Comparison of ENCODE assay signal across 1 cellular context in the genomic region with DNA sequence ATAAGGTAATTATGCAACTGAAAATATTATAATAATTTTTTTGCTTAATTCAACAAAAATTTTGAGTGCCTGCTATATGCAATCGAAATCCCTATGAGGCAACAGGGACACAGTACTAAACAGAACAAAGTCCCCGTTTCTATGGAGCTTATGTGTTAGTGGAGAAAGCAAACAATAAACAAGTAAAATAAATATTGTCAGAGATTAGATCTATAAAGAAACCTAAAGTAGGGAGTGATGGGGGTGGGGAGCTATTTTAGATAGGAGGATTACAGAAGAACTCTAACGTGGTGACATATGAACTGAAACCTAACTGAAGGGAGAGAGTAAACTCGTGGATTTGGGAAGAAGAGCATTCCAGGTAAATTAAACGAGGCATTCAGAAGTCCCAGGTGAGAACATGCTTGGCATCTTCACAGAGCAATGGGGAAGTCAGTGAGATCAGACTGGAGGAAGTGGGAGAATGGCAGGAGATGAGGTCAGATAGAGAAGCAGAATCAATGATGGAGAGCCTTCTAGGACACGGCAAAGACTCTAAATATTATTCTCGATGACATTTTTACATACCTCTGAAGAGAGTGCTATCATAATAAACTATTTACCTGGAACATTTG.
TF ChIP-seq lines count a peak whose summit lies in the region.

No MANE protein-coding gene starts in this region.

TF ChIP-seq in HepG2, 621 proteins besides CTCF, POLR2A, EP300 and RAD21 (continued from another document):
- 0 out of 2 replicates have a peak, but pooled peaks have one; percentile 26 for TF ChIP-seq RCOR2 (CRISPR knock-in tag; IDR thresholded peaks at IDR 0.05)
- peak; percentile 47; the same call in 1 of the 2 replicates for TF ChIP-seq KMT2B (CRISPR knock-in tag; IDR thresholded peaks at IDR 0.05)
- TF ChIP-seq, protein P1, sequence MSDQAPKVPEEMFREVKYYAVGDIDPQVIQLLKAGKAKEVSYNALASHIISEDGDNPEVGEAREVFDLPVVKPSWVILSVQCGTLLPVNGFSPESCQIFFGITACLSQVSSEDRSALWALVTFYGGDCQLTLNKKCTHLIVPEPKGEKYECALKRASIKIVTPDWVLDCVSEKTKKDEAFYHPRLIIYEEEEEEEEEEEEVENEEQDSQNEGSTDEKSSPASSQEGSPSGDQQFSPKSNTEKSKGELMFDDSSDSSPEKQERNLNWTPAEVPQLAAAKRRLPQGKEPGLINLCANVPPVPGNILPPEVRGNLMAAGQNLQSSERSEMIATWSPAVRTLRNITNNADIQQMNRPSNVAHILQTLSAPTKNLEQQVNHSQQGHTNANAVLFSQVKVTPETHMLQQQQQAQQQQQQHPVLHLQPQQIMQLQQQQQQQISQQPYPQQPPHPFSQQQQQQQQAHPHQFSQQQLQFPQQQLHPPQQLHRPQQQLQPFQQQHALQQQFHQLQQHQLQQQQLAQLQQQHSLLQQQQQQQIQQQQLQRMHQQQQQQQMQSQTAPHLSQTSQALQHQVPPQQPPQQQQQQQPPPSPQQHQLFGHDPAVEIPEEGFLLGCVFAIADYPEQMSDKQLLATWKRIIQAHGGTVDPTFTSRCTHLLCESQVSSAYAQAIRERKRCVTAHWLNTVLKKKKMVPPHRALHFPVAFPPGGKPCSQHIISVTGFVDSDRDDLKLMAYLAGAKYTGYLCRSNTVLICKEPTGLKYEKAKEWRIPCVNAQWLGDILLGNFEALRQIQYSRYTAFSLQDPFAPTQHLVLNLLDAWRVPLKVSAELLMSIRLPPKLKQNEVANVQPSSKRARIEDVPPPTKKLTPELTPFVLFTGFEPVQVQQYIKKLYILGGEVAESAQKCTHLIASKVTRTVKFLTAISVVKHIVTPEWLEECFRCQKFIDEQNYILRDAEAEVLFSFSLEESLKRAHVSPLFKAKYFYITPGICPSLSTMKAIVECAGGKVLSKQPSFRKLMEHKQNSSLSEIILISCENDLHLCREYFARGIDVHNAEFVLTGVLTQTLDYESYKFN (CRISPR knock-in tag; conservative IDR thresholded peaks at IDR 0.05) = peak; percentile 93
- TF ChIP-seq ZNF326 (CRISPR knock-in tag; IDR thresholded peaks at IDR 0.05; ENCODE audit: borderline replicate concordance) = no peak
- TF ChIP-seq KLF6 (CRISPR knock-in tag; IDR thresholded peaks at IDR 0.05) = 0 out of 2 replicates have a peak, but pooled peaks have one; percentile 35
- TF ChIP-seq, protein P2, sequence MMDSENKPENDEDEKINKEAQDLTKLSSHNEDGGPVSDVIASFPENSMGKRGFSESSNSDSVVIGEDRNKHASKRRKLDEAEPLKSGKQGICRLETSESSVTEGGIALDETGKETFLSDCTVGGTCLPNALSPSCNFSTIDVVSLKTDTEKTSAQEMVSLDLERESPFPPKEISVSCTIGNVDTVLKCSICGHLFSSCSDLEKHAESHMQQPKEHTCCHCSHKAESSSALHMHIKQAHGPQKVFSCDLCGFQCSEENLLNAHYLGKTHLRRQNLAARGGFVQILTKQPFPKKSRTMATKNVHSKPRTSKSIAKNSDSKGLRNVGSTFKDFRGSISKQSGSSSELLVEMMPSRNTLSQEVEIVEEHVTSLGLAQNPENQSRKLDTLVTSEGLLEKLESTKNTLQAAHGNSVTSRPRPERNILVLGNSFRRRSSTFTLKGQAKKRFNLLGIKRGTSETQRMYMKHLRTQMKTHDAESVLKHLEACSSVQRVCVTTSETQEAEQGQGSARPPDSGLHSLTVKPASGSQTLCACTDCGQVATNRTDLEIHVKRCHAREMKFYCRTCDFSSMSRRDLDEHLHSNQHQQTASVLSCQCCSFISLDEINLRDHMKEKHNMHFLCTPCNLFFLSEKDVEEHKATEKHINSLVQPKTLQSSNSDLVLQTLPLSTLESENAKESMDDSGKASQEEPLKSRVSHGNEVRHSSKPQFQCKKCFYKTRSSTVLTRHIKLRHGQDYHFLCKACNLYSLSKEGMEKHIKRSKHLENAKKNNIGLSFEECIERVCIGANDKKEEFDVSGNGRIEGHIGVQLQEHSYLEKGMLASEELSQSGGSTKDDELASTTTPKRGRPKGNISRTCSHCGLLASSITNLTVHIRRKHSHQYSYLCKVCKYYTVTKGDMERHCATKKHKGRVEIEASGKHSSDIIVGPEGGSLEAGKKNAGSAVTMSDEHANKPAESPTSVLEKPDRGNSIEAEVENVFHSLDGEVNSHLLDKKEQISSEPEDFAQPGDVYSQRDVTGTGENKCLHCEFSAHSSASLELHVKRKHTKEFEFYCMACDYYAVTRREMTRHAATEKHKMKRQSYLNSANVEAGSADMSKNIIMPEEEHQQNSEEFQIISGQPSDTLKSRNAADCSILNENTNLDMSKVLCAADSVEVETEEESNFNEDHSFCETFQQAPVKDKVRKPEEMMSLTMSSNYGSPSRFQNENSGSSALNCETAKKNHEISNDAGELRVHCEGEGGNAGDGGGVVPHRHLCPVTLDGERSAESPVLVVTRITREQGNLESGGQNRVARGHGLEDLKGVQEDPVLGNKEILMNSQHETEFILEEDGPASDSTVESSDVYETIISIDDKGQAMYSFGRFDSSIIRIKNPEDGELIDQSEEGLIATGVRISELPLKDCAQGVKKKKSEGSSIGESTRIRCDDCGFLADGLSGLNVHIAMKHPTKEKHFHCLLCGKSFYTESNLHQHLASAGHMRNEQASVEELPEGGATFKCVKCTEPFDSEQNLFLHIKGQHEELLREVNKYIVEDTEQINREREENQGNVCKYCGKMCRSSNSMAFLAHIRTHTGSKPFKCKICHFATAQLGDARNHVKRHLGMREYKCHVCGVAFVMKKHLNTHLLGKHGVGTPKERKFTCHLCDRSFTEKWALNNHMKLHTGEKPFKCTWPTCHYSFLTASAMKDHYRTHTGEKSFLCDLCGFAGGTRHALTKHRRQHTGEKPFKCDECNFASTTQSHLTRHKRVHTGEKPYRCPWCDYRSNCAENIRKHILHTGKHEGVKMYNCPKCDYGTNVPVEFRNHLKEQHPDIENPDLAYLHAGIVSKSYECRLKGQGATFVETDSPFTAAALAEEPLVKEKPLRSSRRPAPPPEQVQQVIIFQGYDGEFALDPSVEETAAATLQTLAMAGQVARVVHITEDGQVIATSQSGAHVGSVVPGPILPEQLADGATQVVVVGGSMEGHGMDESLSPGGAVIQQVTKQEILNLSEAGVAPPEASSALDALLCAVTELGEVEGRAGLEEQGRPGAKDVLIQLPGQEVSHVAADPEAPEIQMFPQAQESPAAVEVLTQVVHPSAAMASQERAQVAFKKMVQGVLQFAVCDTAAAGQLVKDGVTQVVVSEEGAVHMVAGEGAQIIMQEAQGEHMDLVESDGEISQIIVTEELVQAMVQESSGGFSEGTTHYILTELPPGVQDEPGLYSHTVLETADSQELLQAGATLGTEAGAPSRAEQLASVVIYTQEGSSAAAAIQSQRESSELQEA (CRISPR knock-in tag; IDR thresholded peaks at IDR 0.05; ENCODE audit: not compliant biosample characterization) = no peak
- TF ChIP-seq FOXA1 (IDR thresholded peaks at IDR 0.05) = peak; percentile 82
- TF ChIP-seq FOXA1 (CRISPR knock-in tag; IDR thresholded peaks at IDR 0.05) = peak; percentile 70
- TF ChIP-seq SOX6 (IDR thresholded peaks at IDR 0.05) = no peak
- TF ChIP-seq SOX6 (CRISPR knock-in tag; IDR thresholded peaks at IDR 0.05) = peak; percentile 82
- TF ChIP-seq SMYD3 (CRISPR knock-in tag; IDR thresholded peaks at IDR 0.05) = peak; percentile 30; the same call in 1 of the 2 replicates
- no peak for TF ChIP-seq ZSCAN30 (CRISPR knock-in tag; IDR thresholded peaks at IDR 0.05)
- peak; percentile 44; the same call in 1 of the 2 replicates for TF ChIP-seq PPARG (CRISPR knock-in tag; conservative IDR thresholded peaks at IDR 0.05)
- TF ChIP-seq ISL2 (CRISPR knock-in tag; IDR thresholded peaks at IDR 0.05) = peak; percentile 87
- TF ChIP-seq, protein P3, sequence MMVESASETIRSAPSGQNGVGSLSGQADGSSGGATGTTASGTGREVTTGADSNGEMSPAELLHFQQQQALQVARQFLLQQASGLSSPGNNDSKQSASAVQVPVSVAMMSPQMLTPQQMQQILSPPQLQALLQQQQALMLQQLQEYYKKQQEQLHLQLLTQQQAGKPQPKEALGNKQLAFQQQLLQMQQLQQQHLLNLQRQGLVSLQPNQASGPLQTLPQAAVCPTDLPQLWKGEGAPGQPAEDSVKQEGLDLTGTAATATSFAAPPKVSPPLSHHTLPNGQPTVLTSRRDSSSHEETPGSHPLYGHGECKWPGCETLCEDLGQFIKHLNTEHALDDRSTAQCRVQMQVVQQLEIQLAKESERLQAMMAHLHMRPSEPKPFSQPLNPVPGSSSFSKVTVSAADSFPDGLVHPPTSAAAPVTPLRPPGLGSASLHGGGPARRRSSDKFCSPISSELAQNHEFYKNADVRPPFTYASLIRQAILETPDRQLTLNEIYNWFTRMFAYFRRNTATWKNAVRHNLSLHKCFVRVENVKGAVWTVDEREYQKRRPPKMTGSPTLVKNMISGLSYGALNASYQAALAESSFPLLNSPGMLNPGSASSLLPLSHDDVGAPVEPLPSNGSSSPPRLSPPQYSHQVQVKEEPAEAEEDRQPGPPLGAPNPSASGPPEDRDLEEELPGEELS (CRISPR knock-in tag; IDR thresholded peaks at IDR 0.05) = peak; percentile 94
- TF ChIP-seq ZSCAN31 (CRISPR knock-in tag; IDR thresholded peaks at IDR 0.05; ENCODE audit: low read depth) = no peak
